ENCODE assay signal across 8 cellular contexts in the genomic region with DNA sequence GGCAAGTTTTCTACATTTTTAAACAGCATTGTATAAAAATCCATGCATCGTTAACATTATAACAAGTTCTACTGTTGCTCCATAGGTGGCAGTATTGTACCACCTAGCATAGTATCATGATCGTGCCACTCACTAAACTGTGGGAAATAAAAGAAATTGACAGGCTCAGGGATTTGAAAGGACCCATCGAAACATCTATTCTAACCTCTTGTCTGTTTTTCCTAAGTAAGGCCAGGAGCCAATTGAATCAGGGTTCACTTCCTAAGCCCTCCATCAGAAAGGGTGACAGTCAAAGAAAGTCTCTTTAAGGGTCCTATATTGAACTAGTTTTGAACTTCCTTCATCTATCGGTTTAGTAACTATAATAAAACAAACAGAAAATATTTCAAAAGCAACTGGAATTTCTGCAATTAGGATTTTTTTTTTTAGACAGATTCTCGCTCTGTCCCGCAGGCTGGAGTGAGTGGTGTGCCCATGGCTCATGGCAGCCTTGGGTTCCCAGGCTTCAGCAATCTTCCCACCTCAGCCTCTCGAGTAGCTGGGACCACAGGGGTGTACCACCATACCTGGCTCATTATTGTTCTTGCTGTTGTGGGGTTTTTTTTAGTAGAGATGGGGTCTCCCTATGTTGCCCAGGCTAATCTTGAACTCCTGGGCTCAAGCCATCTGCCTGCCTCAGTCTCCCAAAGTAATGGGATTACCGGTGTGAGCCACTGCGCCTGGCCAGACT. TPM values are rescaled to one million over a fixed set of nuclear protein-coding genes. Genes with fewer than 3 reads are reported as not detected.
DNase-seq lines count a peak whose midpoint lies in the region; ATAC-seq, FAIRE-seq and TF ChIP-seq lines count a peak whose summit lies in the region.

No MANE protein-coding gene starts in this region.

- TF ChIP-seq CTCF in GM06990 (IDR thresholded peaks at IDR 0.05; ENCODE audit: insufficient read depth, low read length, poor library complexity, severe bottlenecking), result peak; percentile 71

- intact Hi-C loops in right cardiac atrium (cut with DNase I), result loop anchor here in 3 of 4 donors (5.0 kb wide), 2 partner anchors 135 to 495 kb away; no protein-coding TSS in a partner anchor

- H3K27me3 ChIP-seq in GM06990 (replicated peaks; ENCODE audit: control insufficient read depth, insufficient read depth, low read length) (no peaks in the 10 kb centered on the region), right cardiac atrium (ENCODE audit: control insufficient read depth, insufficient read depth) (no peaks in the 10 kb centered on the region), small intestine (ENCODE audit: control insufficient read depth in 2 of 2, insufficient read depth in 2 of 2, low read length in 2 of 2) (no peaks in the 10 kb centered on the region)

- no peak overlapping the region for H3K27ac ChIP-seq in right cardiac atrium (ENCODE audit: low read length)
- H3K27ac ChIP-seq in small intestine (ENCODE audit: low read depth in 1 of 2, low read length in 1 of 2), result no peak overlapping the region

- no peak overlapping the region for H3K4me3 ChIP-seq in GM06990 (replicated peaks; ENCODE audit: low read depth, low read length)
- H3K4me3 ChIP-seq in right cardiac atrium (ENCODE audit: low read length), result no peak overlapping the region
- H3K4me3 ChIP-seq in small intestine (ENCODE audit: low read depth in 1 of 2, low read length in 2 of 2), result no peak overlapping the region

- H3K36me3 ChIP-seq in GM06990 (ENCODE audit: control insufficient read depth, insufficient read depth, low read length), result no peaks in the 10 kb centered on the region
- H3K36me3 ChIP-seq in small intestine (ENCODE audit: control insufficient read depth in 2 of 2, insufficient read depth in 2 of 2, low read length in 2 of 2), result no peaks in the 10 kb centered on the region

- H3K4me1 ChIP-seq in right cardiac atrium (ENCODE audit: control insufficient read depth, insufficient read depth, low read length), result no peaks in the 10 kb centered on the region
- no peaks in the 10 kb centered on the region for H3K4me1 ChIP-seq in small intestine (ENCODE audit: control insufficient read depth in 2 of 2, insufficient read depth in 1 of 2, low read depth in 1 of 2, low read length in 1 of 2)

- no peak for FAIRE-seq in small intestine (lab: Jason Lieb, UNC)

- 57% methylated on average over 9 of the region's 9 CpGs for WGBS in right cardiac atrium
- 56 to 61% (median 58%) methylated on average over 9 of the region's 9 CpGs for WGBS in small intestine, 3 donors

- peak; percentile 77 for ATAC-seq in HG02571 (IDR thresholded peaks at IDR 0.05; ENCODE audit: unreplicated experiment)
- ATAC-seq in right cardiac atrium, result peak; percentile 72 to 80

- DNase-seq in AG20443 (ENCODE audit: low spot score) (peak; percentile 58), GM06990 (ENCODE audit: extremely low read depth, insufficient read length) (peak; percentile 7), NCI-H1694 (lab: John Stamatoyannopoulos, UW) (peak; percentile 15), amniotic epithelial cell (ENCODE audit: low read depth) (peak; percentile 61), right cardiac atrium (no peak), small intestine (peak; percentile 51)
- DNase-seq in stimulated activated CD4-positive, alpha-beta T cell treated with anti-CD3 and anti-CD28 coated beads, Interleukin-15, amount 100 ng/mL, for 24 hours, result no peak

- H3K9me3 ChIP-seq in right cardiac atrium (ENCODE audit: control insufficient read depth, low read length), result no peaks in the 10 kb centered on the region
- H3K9me3 ChIP-seq in small intestine (ENCODE audit: control insufficient read depth, low read depth), result no peaks in the 10 kb centered on the region

RNA-seq across cellular contexts. Expression of gene HACD1, which starts 9.4 kb away (rescaled TPM):
- total RNA-seq in right cardiac atrium, result 100 to 1,000 TPM; 107 to 165 (median 160) TPM
- polyA plus RNA-seq in right cardiac atrium (113 TPM), small intestine (1 to 10 TPM in 2 of 3 donors, not detected in 1; 3.0 to 4.7 TPM)

RNA-seq across cellular contexts. Expression of gene STAM, which starts 36.2 kb away (rescaled TPM):
- total RNA-seq in right cardiac atrium, result 10 to 100 TPM; 25.2 to 37.9 (median 35.5) TPM
- polyA plus RNA-seq in right cardiac atrium (16.8 TPM), small intestine (10 to 100 TPM in 2 of 3 donors, 1 to 10 TPM in 1; 8.4 to 11.4 (median 10.3) TPM)

Comparison
In these comparisons a context has a peak if more than half of its experiments do, and no peak if none do; other contexts are left out.
1. DNase-seq: peak in AG20443 (single experiment), GM06990 (single experiment), NCI-H1694 (single experiment), amniotic epithelial cell (single experiment) and small intestine (single experiment); none in right cardiac atrium (0 of 3) and stimulated activated CD4-positive, alpha-beta T cell treated with anti-CD3 and anti-CD28 coated beads, Interleukin-15, amount 100 ng/mL, for 24 hours (single experiment).
2. RNA of gene HACD1, which starts 9.4 kb away (polyA plus RNA-seq): 113 TPM in right cardiac atrium (single experiment); 3.0 to 4.7 TPM in small intestine; every median in the first group is over 10 times any median in the second.